Comparison of ENCODE assay signal across 27 cellular contexts in genomic region chr1:35172022-35172421, GRCh38.
"Had no signal": no experiment of that assay in that cellular context is flagged by ENCODE, and none has a peak within 500 bp of the region (broad histone marks: within the 10 kb centered on the region; RNA-seq: fewer than 3 reads in every experiment).

No MANE protein-coding gene starts in this region.

- H3K9me3 Mint-ChIP-seq: activated CD4-positive, alpha-beta T cell treated with anti-CD3 and anti-CD28 coated beads, Interleukin-2, amount 10 ng/mL, durations not matched to agents 24 days and 14 days; activated naive CD4-positive, alpha-beta T cell treated with anti-CD3 and anti-CD28 coated beads for 36 hours; central memory CD8-positive, alpha-beta T cell; T-helper 1 cell treated with Interleukin-12 subunit alpha and Interleukin-12 subunit beta and Interleukin-4 antibody, amounts not matched to agents 30 μg/mL and 1 μg/mL, for 36 hours; WTC11 had no signal

- H3K4me1 Mint-ChIP-seq: activated CD4-positive, alpha-beta T cell treated with anti-CD3 and anti-CD28 coated beads, Interleukin-2, amount 10 ng/mL, durations not matched to agents 24 days and 14 days; brain; central memory CD8-positive, alpha-beta T cell; WTC11 had no signal

- H3K9me3 ChIP-seq: Peyer's patch, SJCRH30 had no signal

- H3K27me3 Mint-ChIP-seq: activated CD4-positive, alpha-beta T cell treated with anti-CD3 and anti-CD28 coated beads, Interleukin-2, amount 10 ng/mL, durations not matched to agents 24 days and 14 days; activated naive CD8-positive, alpha-beta T cell; central memory CD8-positive, alpha-beta T cell had no signal

- DNase-seq: activated CD4-positive, alpha-beta T cell treated with anti-CD3 and anti-CD28 coated beads, Interleukin-2, amount 10 ng/mL, durations not matched to agents 24 days and 14 days; activated CD4-positive, alpha-beta T cell treated with anti-CD3 and anti-CD28 coated beads, Interleukin-2, amount 50 U/mL, for 48 hours; activated CD4-positive, CD25-positive, alpha-beta regulatory T cell treated with anti-CD3 and anti-CD28 coated beads, Interleukin-2, amount 50 U/mL, for 72 hours; activated gamma-delta T cell; activated naive CD4-positive, alpha-beta T cell treated with anti-CD3 and anti-CD28 coated beads for 36 hours; activated T-cell treated with anti-CD3 and anti-CD28 coated beads for 4 hours; amygdala; KG1; NCI-H1048; NCI-H1930; NCI-H2171; NCI-H2227 treated with DMSO at 0.1 percent for 48 hours; NCI-H446 treated with DMSO at 0.1 percent for 48 hours; NCI-H526; NCI-H774; NK-92 treated with Interleukin-12 subunit alpha and Interleukin-12 subunit beta, amount 100 ng/mL, for 24 hours; OCI-M1; Peyer's patch; Right ventricle myocardium superior; SJCRH30; T-helper 9 cell had no signal

- H3K27ac Mint-ChIP-seq: activated CD4-positive, alpha-beta T cell treated with anti-CD3 and anti-CD28 coated beads, Interleukin-2, amount 10 ng/mL, durations not matched to agents 24 days and 14 days; activated naive CD4-positive, alpha-beta T cell treated with anti-CD3 and anti-CD28 coated beads for 36 hours; activated naive CD8-positive, alpha-beta T cell; T-helper 1 cell treated with Interleukin-12 subunit alpha and Interleukin-12 subunit beta and Interleukin-4 antibody, amounts not matched to agents 30 μg/mL and 1 μg/mL, for 36 hours; WTC11 had no signal

- ATAC-seq: WTC11 had no signal

- H3K4me3 Mint-ChIP-seq: activated CD4-positive, alpha-beta T cell treated with anti-CD3 and anti-CD28 coated beads, Interleukin-2, amount 10 ng/mL, durations not matched to agents 24 days and 14 days; activated naive CD4-positive, alpha-beta T cell treated with anti-CD3 and anti-CD28 coated beads for 36 hours; activated naive CD8-positive, alpha-beta T cell; brain; central memory CD8-positive, alpha-beta T cell; T-helper 1 cell treated with Interleukin-12 subunit alpha and Interleukin-12 subunit beta and Interleukin-4 antibody, amounts not matched to agents 30 μg/mL and 1 μg/mL, for 36 hours; WTC11 had no signal

- H3K4me3 ChIP-seq: Peyer's patch, SJCRH30 had no signal

- H3K27me3 ChIP-seq: Peyer's patch, SJCRH30 had no signal

- H3K27ac ChIP-seq: Peyer's patch, RWPE1, SJCRH30 had no signal

- H3K4me1 ChIP-seq: Peyer's patch, SJCRH30 had no signal
